ENCODE assay signal across 9 cellular contexts in the genomic region with DNA sequence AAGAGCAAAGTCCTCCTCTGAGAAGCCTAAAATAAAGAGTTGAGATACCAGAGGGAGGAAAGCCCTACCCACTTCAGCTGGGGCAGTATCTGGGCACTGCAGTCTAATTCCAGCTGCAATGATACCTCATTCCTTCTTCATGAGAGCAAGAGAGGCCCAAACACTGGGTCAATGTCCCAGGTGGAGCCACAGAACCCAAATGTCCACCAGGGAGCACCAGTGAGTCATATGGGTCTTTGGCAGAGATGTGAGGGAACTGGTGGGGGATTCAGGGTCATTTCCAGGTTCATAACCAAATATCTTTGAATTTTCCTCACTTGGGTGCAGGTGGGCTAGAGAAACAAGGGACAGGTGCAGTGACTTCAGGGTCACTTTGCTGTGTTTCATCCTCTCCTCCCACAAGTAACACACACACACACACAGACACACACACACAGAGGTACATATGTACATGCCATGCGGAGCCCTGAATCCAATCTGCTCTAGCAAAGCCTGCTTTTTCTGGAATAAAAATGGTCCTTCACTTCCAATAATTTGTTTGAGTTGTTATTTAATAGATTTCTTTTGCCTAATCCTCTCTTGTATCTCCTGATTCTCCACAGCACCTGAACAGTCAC.
DNase-seq lines count a peak whose midpoint lies in the region; ATAC-seq, FAIRE-seq and TF ChIP-seq lines count a peak whose summit lies in the region.
"Had no signal": no experiment of that assay in that cellular context is flagged by ENCODE, and none has a peak within 500 bp of the region (broad histone marks: within the 10 kb centered on the region; RNA-seq: fewer than 3 reads in every experiment).

No MANE protein-coding gene starts in this region.

- CTCF ChIA-PET in GM12878 (lab: Yijun Ruan, JAX): interaction anchor here (1.6 kb wide), 1 partner anchor 10 kb away, joined by 4 read pairs; no protein-coding TSS in a partner anchor

- H3K9me3 ChIP-seq in GM12878 (replicated peaks; ENCODE audit: control insufficient read depth, insufficient read depth, low read length) (no peaks in the 10 kb centered on the region), left lung (peaks cover 0 to under 1% of the 10 kb centered on the region in 2 donors)

- H3K27me3 ChIP-seq in GM12878 (replicated peaks in 1 of 2; ENCODE audit: control insufficient read depth in 2 of 2, insufficient read depth in 2 of 2, low read length in 1 of 2): no peaks in the 10 kb centered on the region; a peak in 1 of 4 replicates
- no peaks in the 10 kb centered on the region for H3K27me3 ChIP-seq in left lung

- H3K36me3 Mint-ChIP-seq in effector memory CD8-positive, alpha-beta T cell (ENCODE audit: insufficient read depth): no peaks in the 10 kb centered on the region
- H3K36me3 Mint-ChIP-seq in T-helper 2 cell treated with Interferon-gamma antibody and Interleukin-4, amounts not matched to agents 5 μg/mL and 100 μg/mL, for 36 hours (ENCODE audit: low read depth): no peaks in the 10 kb centered on the region

- SMC1A ChIA-PET in GM12878 (lab: Charles Lee; ENCODE audit: uncharacterized antibody, unreplicated experiment): interaction anchor here (2.0 kb wide), 1 partner anchor 11 kb away, joined by 7 read pairs; no protein-coding TSS in a partner anchor

- no peak overlapping the region for H2AFZ ChIP-seq in GM12878 (ENCODE audit: control insufficient read depth, low read depth, low read length)

- H3K27me3 Mint-ChIP-seq in effector memory CD8-positive, alpha-beta T cell: no peaks in the 10 kb centered on the region
- H3K27me3 Mint-ChIP-seq in T-helper 2 cell treated with Interferon-gamma antibody and Interleukin-4, amounts not matched to agents 5 μg/mL and 100 μg/mL, for 36 hours (ENCODE audit: low read depth): no peaks in the 10 kb centered on the region

- TF ChIP-seq RAD21 in GM12878 (IDR thresholded peaks at IDR 0.05; ENCODE audit: insufficient read depth, low read depth, low read length): peak; percentile 52

- WGBS in GM12878 (ENCODE audit: insufficient coverage, insufficient replicate concordance, low lambda C conversion rate, missing lambda C conversion rate): 22% methylated on average over 1 of the region's 1 CpG

- RAD21 ChIA-PET in GM12878 (lab: Charles Lee; ENCODE audit: unreplicated experiment): interaction anchor here (1.5 kb wide), 1 partner anchor 11 kb away, joined by 5 read pairs; no protein-coding TSS in a partner anchor

- no peaks in the 10 kb centered on the region for H3K36me3 ChIP-seq in GM12878 (ENCODE audit: control insufficient read depth in 2 of 2, insufficient read depth in 2 of 2, low read length in 1 of 2)
- no peaks in the 10 kb centered on the region for H3K36me3 ChIP-seq in left lung

- in situ Hi-C loops in ACHN (cut with HindIII; ENCODE audit: low pct_ligation_motif_present, low pct_unique_long_range_greater_than_20kb, low sequenced_read_pairs): no loop called here
- in situ Hi-C loops in GM12878 (cut with MboI): no loop called here

- no peaks in the 10 kb centered on the region for H3K79me2 ChIP-seq in GM12878 (ENCODE audit: control insufficient read depth, insufficient read depth, low read length)

- POLR2A ChIA-PET in GM12878 (lab: Charles Lee): no interaction called here

- TF ChIP-seq EP300 in GM12878 (IDR thresholded peaks at IDR 0.05; ENCODE audit: borderline replicate concordance in 1 of 2, control insufficient read depth in 1 of 2, low read depth in 2 of 2, low read length in 2 of 2): no peak

- H3K4me1 ChIP-seq in GM12878 (ENCODE audit: control insufficient read depth, insufficient read depth, low read length) (no peaks in the 10 kb centered on the region), left lung (no peaks in the 10 kb centered on the region)

- no peak overlapping the region for H3K4me3 ChIP-seq in GM12865 (ENCODE audit: low read depth, low read length)
- no peak overlapping the region for H3K4me3 ChIP-seq in LNCaP clone FGC (ENCODE audit: low read depth, low read length)
- H3K4me3 ChIP-seq in GM12878: no peak overlapping the region
- no peak overlapping the region for H3K4me3 ChIP-seq in left lung

- peak; percentile 68 for TF ChIP-seq CTCF in GM12865 (IDR thresholded peaks at IDR 0.05; ENCODE audit: insufficient read depth, low read depth, low read length, missing control alignments)
- peak; percentile 40 for TF ChIP-seq CTCF in LNCaP clone FGC (IDR thresholded peaks at IDR 0.05; ENCODE audit: control insufficient read depth, extremely low read depth, insufficient read depth)
- peak; percentile 52 to 68 (median 65) for TF ChIP-seq CTCF in GM12878 (IDR thresholded peaks at IDR 0.05 in 2 of 3, conservative IDR thresholded peaks at IDR 0.05 in 1 of 3; ENCODE audit: control insufficient read depth in 2 of 3, extremely low read depth in 1 of 3, insufficient read depth in 1 of 3, low read depth in 3 of 3, low read length in 3 of 3)
- peak; percentile 29 to 51 for TF ChIP-seq CTCF in left lung (IDR thresholded peaks at IDR 0.05)

- no peak overlapping the region for H3K4me2 ChIP-seq in GM12878 (ENCODE audit: control insufficient read depth, insufficient read depth)

- H3K4me1 Mint-ChIP-seq in effector memory CD8-positive, alpha-beta T cell (ENCODE audit: low read depth in 2 of 2): no peaks in the 10 kb centered on the region
- no peaks in the 10 kb centered on the region for H3K4me1 Mint-ChIP-seq in T-helper 2 cell treated with Interferon-gamma antibody and Interleukin-4, amounts not matched to agents 5 μg/mL and 100 μg/mL, for 36 hours (ENCODE audit: low read depth)

- no peak for FAIRE-seq in GM12878 (lab: Jason Lieb, UNC)

- H3K27ac ChIP-seq in GM12878 (ENCODE audit: control insufficient read depth, insufficient read depth) (no peak overlapping the region), left lung (no peak overlapping the region)

- peaks cover 0 to under 1% of the 10 kb centered on the region in 2 donors for H3K9me3 Mint-ChIP-seq in effector memory CD8-positive, alpha-beta T cell
- no peaks in the 10 kb centered on the region for H3K9me3 Mint-ChIP-seq in T-helper 2 cell treated with Interferon-gamma antibody and Interleukin-4, amounts not matched to agents 5 μg/mL and 100 μg/mL, for 36 hours
- H3K9me3 Mint-ChIP-seq: stimulated activated naive CD8-positive, alpha-beta T cell treated with anti-CD3 and anti-CD28 coated beads, Interleukin-15, Interleukin-2, amounts not matched to agents 100 ng/mL and 50 ng/mL, for 24 hours had no signal

- H3K9ac ChIP-seq in GM12878 (ENCODE audit: control insufficient read depth, insufficient read depth, low read length): no peak overlapping the region

- no peak overlapping the region for H3K27ac Mint-ChIP-seq in effector memory CD8-positive, alpha-beta T cell
- H3K27ac Mint-ChIP-seq in T-helper 2 cell treated with Interferon-gamma antibody and Interleukin-4, amounts not matched to agents 5 μg/mL and 100 μg/mL, for 36 hours: no peak overlapping the region
- H3K27ac Mint-ChIP-seq: stimulated activated naive CD8-positive, alpha-beta T cell treated with anti-CD3 and anti-CD28 coated beads, Interleukin-15, Interleukin-2, amounts not matched to agents 100 ng/mL and 50 ng/mL, for 24 hours had no signal

- intact Hi-C loops in GM12878 (cut with micrococcal nuclease; ENCODE audit: unreplicated experiment) (loop anchor here (5.0 to 10.0 kb wide), 2 partner anchors 446 to 836 kb away; no protein-coding TSS in a partner anchor), left lung (cut with DNase I) (no loop called here)

- peak; percentile 86 for ATAC-seq in GM12878
- ATAC-seq in left lung: peak; percentile 40
- no peak for ATAC-seq in effector memory CD8-positive, alpha-beta T cell (replicated peaks)

- BruUV-seq in GM12878 (replicated peaks; lab: Mats Ljungman, UMichigan): no TSS peak

- DNase-seq in ACHN (peak; percentile 21), GM12865 (ENCODE audit: low read depth) (peak; percentile 40), LNCaP clone FGC (ENCODE audit: low read depth) (no peak), GM12878 (ENCODE audit: low read depth, low spot score) (no peak), left lung (no peak), midbrain (lab: John Stamatoyannopoulos, UW) (no peak)
- DNase-seq in effector memory CD8-positive, alpha-beta T cell: no peak
- DNase-seq in T-helper 2 cell treated with Interferon-gamma antibody and Interleukin-4, amounts not matched to agents 5 μg/mL and 100 μg/mL, for 36 hours (ENCODE audit: low spot score): no peak

- no peak for TF ChIP-seq POLR2A in GM12878 (IDR thresholded peaks at IDR 0.05; ENCODE audit: low read depth, low read length)

- no peak overlapping the region for H3K4me3 Mint-ChIP-seq in effector memory CD8-positive, alpha-beta T cell
- H3K4me3 Mint-ChIP-seq in T-helper 2 cell treated with Interferon-gamma antibody and Interleukin-4, amounts not matched to agents 5 μg/mL and 100 μg/mL, for 36 hours: no peak overlapping the region
- H3K4me3 Mint-ChIP-seq: stimulated activated naive CD8-positive, alpha-beta T cell treated with anti-CD3 and anti-CD28 coated beads, Interleukin-15, Interleukin-2, amounts not matched to agents 100 ng/mL and 50 ng/mL, for 24 hours had no signal

- no peaks in the 10 kb centered on the region for H4K20me1 ChIP-seq in GM12878 (ENCODE audit: control insufficient read depth, insufficient read depth)

TF ChIP-seq in GM12878, 131 proteins besides CTCF, POLR2A, EP300 and RAD21:
- TF ChIP-seq ZZZ3 (IDR thresholded peaks at IDR 0.05; ENCODE audit: control insufficient read depth, insufficient read length, low read depth): no peak
- no peak for TF ChIP-seq POLR2AphosphoS5 (IDR thresholded peaks at IDR 0.05; ENCODE audit: low read length)
- no peak for TF ChIP-seq MAX (IDR thresholded peaks at IDR 0.05; ENCODE audit: low read depth, low read length)
- TF ChIP-seq SMAD5 (IDR thresholded peaks at IDR 0.05; ENCODE audit: low read depth): no peak
- TF ChIP-seq ELK1 (IDR thresholded peaks at IDR 0.05; ENCODE audit: low read depth, low read length): no peak
- TF ChIP-seq SMC3 (IDR thresholded peaks at IDR 0.05; ENCODE audit: borderline replicate concordance, low read length): peak; percentile 30; the same call in 1 of the 2 replicates

Comparison
In these comparisons a context has a peak if more than half of its experiments do, and no peak if none do; other contexts are left out.
1. DNase-seq: peak in ACHN (single experiment) and GM12865 (single experiment); none in LNCaP clone FGC (single experiment), GM12878 (single experiment), left lung (0 of 2), midbrain (single experiment), effector memory CD8-positive, alpha-beta T cell (0 of 3) and T-helper 2 cell treated with Interferon-gamma antibody and Interleukin-4, amounts not matched to agents 5 μg/mL and 100 μg/mL, for 36 hours (single experiment).
2. Peak in every context shown above with its lines, with median percentiles within 50 percentile points of each other: CTCF ChIP-seq.